14 cellular contexts compared by ENCODE assay signal in genomic region chr6:63663147-63663877, GRCh38. TPM values are rescaled to one million over a fixed set of nuclear protein-coding genes. Genes with fewer than 3 reads are reported as not detected.
DNase-seq lines count a peak whose midpoint lies in the region; ATAC-seq and TF ChIP-seq lines count a peak whose summit lies in the region.
"Had no signal": no experiment of that assay in that cellular context is flagged by ENCODE, and none has a peak within 500 bp of the region (broad histone marks: within the 10 kb centered on the region; RNA-seq: fewer than 3 reads in every experiment).

No MANE protein-coding gene starts in this region.

- H3K9me3 Mint-ChIP-seq in progenitor cell of endocrine pancreas (ENCODE audit: low read depth): no peaks in the 10 kb centered on the region
- no peaks in the 10 kb centered on the region for H3K9me3 Mint-ChIP-seq in stimulated activated effector memory CD8-positive, alpha-beta T cell treated with anti-CD3 and anti-CD28 coated beads, Interleukin-12 subunit alpha, Interleukin-12 subunit beta, amount 100 ng/mL, for 72 hours
- H3K9me3 Mint-ChIP-seq: activated CD4-positive, alpha-beta memory T cell treated with anti-CD3 and anti-CD28 coated beads for 36 hours; central memory CD8-positive, alpha-beta T cell had no signal

- TF ChIP-seq CTCF in OCI-LY7 (conservative IDR thresholded peaks at IDR 0.05; ENCODE audit: low read length) (no peak), progenitor cell of endocrine pancreas (IDR thresholded peaks at IDR 0.05; ENCODE audit: unreplicated experiment) (no peak)

- H4K20me1 ChIP-seq in OCI-LY7 (ENCODE audit: insufficient read depth, low read length): 0 out of 2 replicates have a peak, but pooled peaks cover 3% of the 10 kb centered on the region

- no peak overlapping the region for H3K4me3 Mint-ChIP-seq in progenitor cell of endocrine pancreas (ENCODE audit: low read depth)
- H3K4me3 Mint-ChIP-seq in stimulated activated effector memory CD8-positive, alpha-beta T cell treated with anti-CD3 and anti-CD28 coated beads, Interleukin-12 subunit alpha, Interleukin-12 subunit beta, amount 100 ng/mL, for 72 hours: no peak overlapping the region
- H3K4me3 Mint-ChIP-seq: activated CD4-positive, alpha-beta memory T cell treated with anti-CD3 and anti-CD28 coated beads for 36 hours had no signal

- no peak overlapping the region for H3K4me3 ChIP-seq in OCI-LY7 (ENCODE audit: low read depth, low read length, poor library complexity, severe bottlenecking)
- H3K4me3 ChIP-seq: right lobe of liver had no signal

- POLR2A ChIA-PET in OCI-LY7 (lab: Charles Lee): interaction anchor here (0.6 to 14.6 kb wide), 13 partner anchors 7 to 110 kb away, joined by 3 to 192 read pairs (median 5); no protein-coding TSS in a partner anchor

- peaks cover 99% of the 10 kb centered on the region for H3K79me2 ChIP-seq in OCI-LY7 (ENCODE audit: insufficient read depth, low read depth, low read length)

- ATAC-seq in stimulated activated effector memory CD8-positive, alpha-beta T cell treated with anti-CD3 and anti-CD28 coated beads, Interleukin-12 subunit alpha, Interleukin-12 subunit beta, amount 100 ng/mL, for 72 hours: no peak

- H3K4me2 ChIP-seq in OCI-LY7 (ENCODE audit: low read length): peak overlapping the region; percentile 42; the same call in 1 of the 2 replicates

- H3K9me2 ChIP-seq in OCI-LY7 (ENCODE audit: insufficient read depth, low read length): no peaks in the 10 kb centered on the region

- H3K27me3 Mint-ChIP-seq in progenitor cell of endocrine pancreas: no peaks in the 10 kb centered on the region
- H3K27me3 Mint-ChIP-seq: activated CD4-positive, alpha-beta memory T cell treated with anti-CD3 and anti-CD28 coated beads for 36 hours; central memory CD8-positive, alpha-beta T cell had no signal

- H2AFZ ChIP-seq in OCI-LY7 (ENCODE audit: low read length): no peak overlapping the region

- TF ChIP-seq POLR2A in erythroblast (IDR thresholded peaks at IDR 0.05; ENCODE audit: low read length): no peak

- intact Hi-C loops in OCI-LY7 (cut with micrococcal nuclease; ENCODE audit: unreplicated experiment): no loop called here

- no peaks in the 10 kb centered on the region for H3K36me3 Mint-ChIP-seq in progenitor cell of endocrine pancreas (ENCODE audit: insufficient read depth)
- no peaks in the 10 kb centered on the region for H3K36me3 Mint-ChIP-seq in stimulated activated effector memory CD8-positive, alpha-beta T cell treated with anti-CD3 and anti-CD28 coated beads, Interleukin-12 subunit alpha, Interleukin-12 subunit beta, amount 100 ng/mL, for 72 hours

- CTCF ChIA-PET in OCI-LY7 (lab: Charles Lee; ENCODE audit: unreplicated experiment): interaction anchor here (0.8 to 1.4 kb wide), 2 partner anchors 14 to 28 kb away, joined by 3 to 6 read pairs; partner anchors contain the start of gene PHF3

- DNase-seq in Daoy (ENCODE audit: low read depth): peak; percentile 66
- DNase-seq in OCI-LY7 (ENCODE audit: low spot score): no peak
- peak; percentile 6 to 62 for DNase-seq in erythroblast (lab: John Stamatoyannopoulos, UW)
- no peak for DNase-seq in progenitor cell of endocrine pancreas (ENCODE audit: low spot score, unreplicated experiment)
- no peak for DNase-seq in Ammon's horn (ENCODE audit: low spot score)
- DNase-seq in NCI-H82 treated with DMSO at 0.1 percent for 48 hours (lab: John Stamatoyannopoulos, UW; ENCODE audit: unreplicated experiment): no peak
- no peak for DNase-seq in stimulated activated effector memory CD8-positive, alpha-beta T cell treated with anti-CD3 and anti-CD28 coated beads, Interleukin-12 subunit alpha, Interleukin-12 subunit beta, amount 100 ng/mL, for 72 hours (ENCODE audit: low spot score in 2 of 2)
- DNase-seq in AML-193 (lab: John Stamatoyannopoulos, UW): no peak
- DNase-seq: activated CD4-positive, alpha-beta memory T cell treated with anti-CD3 and anti-CD28 coated beads for 36 hours; NCI-H1417; right lobe of liver; RPMI8226; stimulated activated naive CD4-positive, alpha-beta T cell treated with Interleukin-2 at 50 U/mL for 16 hours had no signal

- peaks cover 12% of the 10 kb centered on the region for H3K4me1 Mint-ChIP-seq in progenitor cell of endocrine pancreas (ENCODE audit: low read depth)
- peaks cover 40% of the 10 kb centered on the region for H3K4me1 Mint-ChIP-seq in stimulated activated effector memory CD8-positive, alpha-beta T cell treated with anti-CD3 and anti-CD28 coated beads, Interleukin-12 subunit alpha, Interleukin-12 subunit beta, amount 100 ng/mL, for 72 hours

- H3K36me3 ChIP-seq in OCI-LY7 (ENCODE audit: insufficient read depth, low read length): peaks cover 49% of the 10 kb centered on the region
- H3K36me3 ChIP-seq: right lobe of liver had no signal

- H3K27ac ChIP-seq in OCI-LY7 (ENCODE audit: low read depth, low read length, poor library complexity, severe bottlenecking): peak overlapping the region; percentile 39
- H3K27ac ChIP-seq: right lobe of liver had no signal

- peak overlapping the region; percentile 59 for H3K27ac Mint-ChIP-seq in progenitor cell of endocrine pancreas
- H3K27ac Mint-ChIP-seq in stimulated activated effector memory CD8-positive, alpha-beta T cell treated with anti-CD3 and anti-CD28 coated beads, Interleukin-12 subunit alpha, Interleukin-12 subunit beta, amount 100 ng/mL, for 72 hours: no peak overlapping the region
- H3K27ac Mint-ChIP-seq: activated CD4-positive, alpha-beta memory T cell treated with anti-CD3 and anti-CD28 coated beads for 36 hours had no signal

- H3K9me3 ChIP-seq in OCI-LY7 (ENCODE audit: low read length): no peaks in the 10 kb centered on the region; the same call in 1 of the 2 replicates
- H3K9me3 ChIP-seq: right lobe of liver had no signal

- no TSS peak for BruUV-seq in OCI-LY7 (replicated peaks; lab: Mats Ljungman, UMichigan)

- peaks cover 75% of the 10 kb centered on the region for H3K4me1 ChIP-seq in OCI-LY7 (ENCODE audit: insufficient read depth, low read length, poor library complexity, severe bottlenecking)

RNA-seq across cellular contexts. Expression of gene PHF3, which starts 27.7 kb away (rescaled TPM):
- 43.5 and 60.5 TPM in 2 replicates for total RNA-seq in Daoy (2014; rRNA removed; shearing (Covaris generic))
- total RNA-seq in OCI-LY7 (2014; rRNA removed; shearing (Covaris generic)): 54.0 and 54.8 TPM in 2 replicates
- total RNA-seq in OCI-LY7 (2022): 92.5 and 106 TPM in 2 replicates
- total RNA-seq in progenitor cell of endocrine pancreas: 61.6 and 64.1 TPM in 2 replicates

Comparison
In these comparisons a context has a peak if more than half of its experiments do, and no peak if none do; other contexts are left out.
1. DNase-seq: peak in Daoy (single experiment) and erythroblast (2 of 2); none in OCI-LY7 (single experiment), progenitor cell of endocrine pancreas (single experiment), Ammon's horn (single experiment), NCI-H82 treated with DMSO at 0.1 percent for 48 hours (single experiment), stimulated activated effector memory CD8-positive, alpha-beta T cell treated with anti-CD3 and anti-CD28 coated beads, Interleukin-12 subunit alpha, Interleukin-12 subunit beta, amount 100 ng/mL, for 72 hours (0 of 2) and AML-193 (0 of 2).